12 cellular contexts compared by ENCODE assay signal in the genomic region with DNA sequence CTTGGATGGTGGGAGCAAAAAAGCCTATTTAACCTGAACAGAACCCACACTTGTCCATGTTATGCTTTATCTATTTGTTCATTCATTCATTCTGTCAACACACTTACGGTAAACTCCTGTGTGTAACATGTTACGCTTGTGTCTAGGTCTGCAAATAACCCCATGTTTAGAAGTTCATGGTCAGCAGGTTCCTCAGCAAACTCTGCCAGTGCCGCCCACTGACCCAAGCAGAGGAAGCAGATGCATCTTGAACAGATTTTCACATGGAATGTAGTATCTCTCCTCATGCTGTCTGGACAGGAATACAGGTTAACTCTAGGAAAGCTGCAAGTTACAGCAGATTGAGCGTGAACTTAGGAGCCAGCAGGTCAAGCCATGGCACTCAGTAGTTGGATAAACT.
DNase-seq lines count a peak whose midpoint lies in the region; ATAC-seq and TF ChIP-seq lines count a peak whose summit lies in the region.
"Had no signal": no experiment of that assay in that cellular context is flagged by ENCODE, and none has a peak within 500 bp of the region (broad histone marks: within the 10 kb centered on the region; RNA-seq: fewer than 3 reads in every experiment).

No MANE protein-coding gene starts in this region.

- no peaks in the 10 kb centered on the region for H3K9me2 ChIP-seq in SK-N-SH

- H3K36me3 ChIP-seq in SK-N-SH (replicated peaks in 1 of 2; ENCODE audit: control insufficient read depth in 1 of 2, insufficient read depth in 2 of 2, low read length in 1 of 2) (no peaks in the 10 kb centered on the region), esophagus (ENCODE audit: control insufficient read depth in 2 of 2, insufficient read depth in 2 of 2, low read length in 1 of 2) (no peaks in the 10 kb centered on the region), neutrophil (no peaks in the 10 kb centered on the region)

- DNase-seq in SK-N-SH (no peak), ureter (ENCODE audit: low spot score) (peak; percentile 36), inferior parietal cortex (ENCODE audit: extremely low spot score) (no peak), 8988T (no peak)
- DNase-seq: activated T-cell treated with anti-CD3 and anti-CD28 coated beads, Interleukin-2, amount 50 U/mL, for 72 hours; effector CD8-positive, alpha-beta T cell; glutamatergic neuron; posterior cingulate gyrus had no signal

- TF ChIP-seq EP300 in SK-N-SH (IDR thresholded peaks at IDR 0.05; ENCODE audit: borderline replicate concordance in 1 of 2, low read depth in 1 of 2, low read length in 1 of 2) = no peak

- H3K4me1 ChIP-seq in SK-N-SH (ENCODE audit: control insufficient read depth in 1 of 2, insufficient read depth in 2 of 2, low read depth in 1 of 2, low read length in 1 of 2) (no peaks in the 10 kb centered on the region; a peak in 1 of 4 replicates), esophagus (ENCODE audit: control insufficient read depth in 2 of 2, insufficient read depth in 2 of 2, low read length in 1 of 2) (peaks cover 0 to 2% of the 10 kb centered on the region in 2 donors), neutrophil (ENCODE audit: control insufficient read depth in 1 of 2, insufficient read depth in 1 of 2, low read depth in 1 of 2, low read length in 1 of 2) (peaks cover 59 to 64% of the 10 kb centered on the region in 2 experiments)

- no peaks in the 10 kb centered on the region for H3K79me2 ChIP-seq in SK-N-SH (ENCODE audit: insufficient read depth)

- ATAC-seq in SK-N-SH treated with all-trans-retinoic acid at 6 μM for 48 hours (no peak), GM19452 (IDR thresholded peaks at IDR 0.05; ENCODE audit: unreplicated experiment) (no peak)
- ATAC-seq: activated T-cell treated with anti-CD3 and anti-CD28 coated beads, Interleukin-2, amount 50 U/mL, for 72 hours had no signal

- H2AFZ ChIP-seq in SK-N-SH (ENCODE audit: low read depth) = no peak overlapping the region

- TF ChIP-seq RAD21 in SK-N-SH (IDR thresholded peaks at IDR 0.05; ENCODE audit: low read length) = no peak

- no peaks in the 10 kb centered on the region for H3F3A ChIP-seq in SK-N-SH (replicated peaks; ENCODE audit: insufficient read depth)

- no peaks in the 10 kb centered on the region for H3K27me3 ChIP-seq in SK-N-SH (ENCODE audit: insufficient read depth)
- no peaks in the 10 kb centered on the region for H3K27me3 ChIP-seq in esophagus (ENCODE audit: control insufficient read depth in 1 of 2, insufficient read depth in 2 of 2, low read length in 2 of 2)
- no peaks in the 10 kb centered on the region for H3K27me3 ChIP-seq in neutrophil

- peak overlapping the region in 1 of 2 experiments; percentile 53; a peak in 1 of 4 replicates for H3K27ac ChIP-seq in SK-N-SH (ENCODE audit: low read depth in 2 of 2, low read length in 1 of 2)
- H3K27ac ChIP-seq in esophagus (ENCODE audit: low read depth in 2 of 2, low read length in 1 of 2) = peak overlapping the region; percentile 69 to 90
- peak overlapping the region; percentile 91 for H3K27ac ChIP-seq in neutrophil

- 65% methylated on average over 4 of the region's 4 CpGs for WGBS in SK-N-SH (ENCODE audit: low lambda C conversion rate)
- WGBS in esophagus, 2 donors = 79 to 89% methylated on average over 4 of the region's 4 CpGs

- peak overlapping the region; percentile 35; the same call in 1 of the 2 replicates for H3K4me2 ChIP-seq in SK-N-SH

- CTCF ChIA-PET in SK-N-SH (lab: Yijun Ruan, JAX) = no interaction called here

- POLR2A ChIA-PET in SK-N-SH (lab: Yijun Ruan, JAX) = no interaction called here

- no peak overlapping the region for H3K9ac ChIP-seq in SK-N-SH

- H3K4me3 ChIP-seq in SK-N-SH (ENCODE audit: low read depth in 2 of 2, low read length in 1 of 2) (no peak overlapping the region), esophagus (ENCODE audit: low read depth in 1 of 2, low read length in 2 of 2) (no peak overlapping the region), neutrophil (ENCODE audit: low read depth in 1 of 2, low read length in 1 of 2) (peak overlapping the region; percentile 49 to 53)

- TF ChIP-seq CTCF in SK-N-SH (IDR thresholded peaks at IDR 0.05) (no peak), neutrophil (IDR thresholded peaks at IDR 0.05) (no peak)

- H4K20me1 ChIP-seq in SK-N-SH (ENCODE audit: insufficient read depth) = no peaks in the 10 kb centered on the region

- no peaks in the 10 kb centered on the region for H3K9me3 ChIP-seq in SK-N-SH
- H3K9me3 ChIP-seq in esophagus (ENCODE audit: control insufficient read depth in 2 of 2, insufficient read depth in 1 of 2, low read depth in 1 of 2, low read length in 1 of 2) = no peaks in the 10 kb centered on the region
- H3K9me3 ChIP-seq in neutrophil = no peaks in the 10 kb centered on the region

TF ChIP-seq in SK-N-SH, 30 proteins besides CTCF, POLR2A, EP300 and RAD21:
- TF ChIP-seq SIN3A (IDR thresholded peaks at IDR 0.05; ENCODE audit: borderline replicate concordance, low read depth, low read length) (no peak), TCF12 (IDR thresholded peaks at IDR 0.05) (no peak), SMC3 (IDR thresholded peaks at IDR 0.05; ENCODE audit: low read depth, low read length) (no peak)

TF ChIP-seq in SK-N-SH treated with all-trans-retinoic acid at 6 μM for 48 hours, 23 proteins besides CTCF, POLR2A, EP300 and RAD21:
- TF ChIP-seq BACH2 (CRISPR knock-in tag; IDR thresholded peaks at IDR 0.05; ENCODE audit: borderline replicate concordance) (no peak), ZNF8 (CRISPR knock-in tag; IDR thresholded peaks at IDR 0.05) (no peak), PPARA (CRISPR knock-in tag; IDR thresholded peaks at IDR 0.05; ENCODE audit: borderline replicate concordance) (no peak), ZFP30 (CRISPR knock-in tag; IDR thresholded peaks at IDR 0.05) (no peak), ZNF565 (CRISPR knock-in tag; conservative IDR thresholded peaks at IDR 0.05; ENCODE audit: low read depth) (no peak), ZC3H10 (CRISPR knock-in tag; IDR thresholded peaks at IDR 0.05) (no peak), TOX (CRISPR knock-in tag; IDR thresholded peaks at IDR 0.05; ENCODE audit: borderline replicate concordance) (no peak), PATZ1 (CRISPR knock-in tag; IDR thresholded peaks at IDR 0.05; ENCODE audit: borderline replicate concordance) (no peak)
- TF ChIP-seq, protein P1, sequence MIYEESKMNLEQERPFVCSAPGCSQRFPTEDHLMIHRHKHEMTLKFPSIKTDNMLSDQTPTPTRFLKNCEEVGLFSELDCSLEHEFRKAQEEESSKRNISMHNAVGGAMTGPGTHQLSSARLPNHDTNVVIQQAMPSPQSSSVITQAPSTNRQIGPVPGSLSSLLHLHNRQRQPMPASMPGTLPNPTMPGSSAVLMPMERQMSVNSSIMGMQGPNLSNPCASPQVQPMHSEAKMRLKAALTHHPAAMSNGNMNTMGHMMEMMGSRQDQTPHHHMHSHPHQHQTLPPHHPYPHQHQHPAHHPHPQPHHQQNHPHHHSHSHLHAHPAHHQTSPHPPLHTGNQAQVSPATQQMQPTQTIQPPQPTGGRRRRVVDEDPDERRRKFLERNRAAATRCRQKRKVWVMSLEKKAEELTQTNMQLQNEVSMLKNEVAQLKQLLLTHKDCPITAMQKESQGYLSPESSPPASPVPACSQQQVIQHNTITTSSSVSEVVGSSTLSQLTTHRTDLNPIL (CRISPR knock-in tag; IDR thresholded peaks at IDR 0.05; ENCODE audit: low read depth) = no peak
- TF ChIP-seq, protein P2, sequence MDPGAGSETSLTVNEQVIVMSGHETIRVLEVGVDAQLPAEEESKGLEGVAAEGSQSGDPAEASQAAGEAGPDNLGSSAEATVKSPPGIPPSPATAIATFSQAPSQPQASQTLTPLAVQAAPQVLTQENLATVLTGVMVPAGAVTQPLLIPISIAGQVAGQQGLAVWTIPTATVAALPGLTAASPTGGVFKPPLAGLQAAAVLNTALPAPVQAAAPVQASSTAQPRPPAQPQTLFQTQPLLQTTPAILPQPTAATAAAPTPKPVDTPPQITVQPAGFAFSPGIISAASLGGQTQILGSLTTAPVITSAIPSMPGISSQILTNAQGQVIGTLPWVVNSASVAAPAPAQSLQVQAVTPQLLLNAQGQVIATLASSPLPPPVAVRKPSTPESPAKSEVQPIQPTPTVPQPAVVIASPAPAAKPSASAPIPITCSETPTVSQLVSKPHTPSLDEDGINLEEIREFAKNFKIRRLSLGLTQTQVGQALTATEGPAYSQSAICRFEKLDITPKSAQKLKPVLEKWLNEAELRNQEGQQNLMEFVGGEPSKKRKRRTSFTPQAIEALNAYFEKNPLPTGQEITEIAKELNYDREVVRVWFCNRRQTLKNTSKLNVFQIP (CRISPR knock-in tag; IDR thresholded peaks at IDR 0.05; ENCODE audit: borderline replicate concordance, low read depth) = no peak

Comparison
In these comparisons a context has a peak if more than half of its experiments do, and no peak if none do; other contexts are left out.
1. H3K4me3 ChIP-seq: peak in neutrophil (2 of 2); none in SK-N-SH (0 of 2) and esophagus (0 of 2).